2 cellular contexts compared by ENCODE assay signal in the genomic region with DNA sequence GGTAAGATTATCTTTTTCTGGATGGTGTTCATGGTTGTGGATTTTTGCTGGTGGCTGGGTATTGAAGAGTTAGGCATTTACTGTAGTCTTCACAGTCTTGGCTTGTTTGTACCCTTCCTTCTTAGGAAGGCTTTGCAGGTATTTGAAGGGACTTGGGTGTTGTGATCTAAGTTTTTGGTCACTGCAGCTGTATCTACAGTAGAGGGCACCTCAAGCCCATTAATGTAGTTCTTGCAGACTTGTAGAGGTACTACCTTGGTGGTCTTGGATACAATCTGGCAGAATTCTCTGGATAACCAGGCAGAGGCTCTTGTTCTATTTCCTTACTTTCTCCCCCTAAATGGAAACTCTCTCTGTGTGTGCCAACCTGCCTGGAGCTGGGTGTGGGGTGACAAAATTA.
TF ChIP-seq lines count a peak whose summit lies in the region.

No MANE protein-coding gene starts in this region.

TF ChIP-seq in GM23338, 12 proteins besides CTCF, POLR2A, EP300 and RAD21 (continued from another document):
- TF ChIP-seq, protein P1, sequence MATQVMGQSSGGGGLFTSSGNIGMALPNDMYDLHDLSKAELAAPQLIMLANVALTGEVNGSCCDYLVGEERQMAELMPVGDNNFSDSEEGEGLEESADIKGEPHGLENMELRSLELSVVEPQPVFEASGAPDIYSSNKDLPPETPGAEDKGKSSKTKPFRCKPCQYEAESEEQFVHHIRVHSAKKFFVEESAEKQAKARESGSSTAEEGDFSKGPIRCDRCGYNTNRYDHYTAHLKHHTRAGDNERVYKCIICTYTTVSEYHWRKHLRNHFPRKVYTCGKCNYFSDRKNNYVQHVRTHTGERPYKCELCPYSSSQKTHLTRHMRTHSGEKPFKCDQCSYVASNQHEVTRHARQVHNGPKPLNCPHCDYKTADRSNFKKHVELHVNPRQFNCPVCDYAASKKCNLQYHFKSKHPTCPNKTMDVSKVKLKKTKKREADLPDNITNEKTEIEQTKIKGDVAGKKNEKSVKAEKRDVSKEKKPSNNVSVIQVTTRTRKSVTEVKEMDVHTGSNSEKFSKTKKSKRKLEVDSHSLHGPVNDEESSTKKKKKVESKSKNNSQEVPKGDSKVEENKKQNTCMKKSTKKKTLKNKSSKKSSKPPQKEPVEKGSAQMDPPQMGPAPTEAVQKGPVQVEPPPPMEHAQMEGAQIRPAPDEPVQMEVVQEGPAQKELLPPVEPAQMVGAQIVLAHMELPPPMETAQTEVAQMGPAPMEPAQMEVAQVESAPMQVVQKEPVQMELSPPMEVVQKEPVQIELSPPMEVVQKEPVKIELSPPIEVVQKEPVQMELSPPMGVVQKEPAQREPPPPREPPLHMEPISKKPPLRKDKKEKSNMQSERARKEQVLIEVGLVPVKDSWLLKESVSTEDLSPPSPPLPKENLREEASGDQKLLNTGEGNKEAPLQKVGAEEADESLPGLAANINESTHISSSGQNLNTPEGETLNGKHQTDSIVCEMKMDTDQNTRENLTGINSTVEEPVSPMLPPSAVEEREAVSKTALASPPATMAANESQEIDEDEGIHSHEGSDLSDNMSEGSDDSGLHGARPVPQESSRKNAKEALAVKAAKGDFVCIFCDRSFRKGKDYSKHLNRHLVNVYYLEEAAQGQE (IDR thresholded peaks at IDR 0.05; ENCODE audit: unreplicated experiment), result no peak
- TF ChIP-seq NANOG (IDR thresholded peaks at IDR 0.05; ENCODE audit: borderline replicate concordance) (no peak), EZH2 (IDR thresholded peaks at IDR 0.05; ENCODE audit: low read depth, unreplicated experiment) (no peak), ZNF331 (CRISPR knock-in tag; IDR thresholded peaks at IDR 0.05; ENCODE audit: low read depth) (no peak), CREB1 (CRISPR knock-in tag; IDR thresholded peaks at IDR 0.05; ENCODE audit: low read depth) (no peak), STAT1 (IDR thresholded peaks at IDR 0.05; ENCODE audit: unreplicated experiment) (no peak)
- TF ChIP-seq, protein P2, sequence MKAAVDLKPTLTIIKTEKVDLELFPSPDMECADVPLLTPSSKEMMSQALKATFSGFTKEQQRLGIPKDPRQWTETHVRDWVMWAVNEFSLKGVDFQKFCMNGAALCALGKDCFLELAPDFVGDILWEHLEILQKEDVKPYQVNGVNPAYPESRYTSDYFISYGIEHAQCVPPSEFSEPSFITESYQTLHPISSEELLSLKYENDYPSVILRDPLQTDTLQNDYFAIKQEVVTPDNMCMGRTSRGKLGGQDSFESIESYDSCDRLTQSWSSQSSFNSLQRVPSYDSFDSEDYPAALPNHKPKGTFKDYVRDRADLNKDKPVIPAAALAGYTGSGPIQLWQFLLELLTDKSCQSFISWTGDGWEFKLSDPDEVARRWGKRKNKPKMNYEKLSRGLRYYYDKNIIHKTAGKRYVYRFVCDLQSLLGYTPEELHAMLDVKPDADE (IDR thresholded peaks at IDR 0.05), result no peak
- TF ChIP-seq, protein P3, sequence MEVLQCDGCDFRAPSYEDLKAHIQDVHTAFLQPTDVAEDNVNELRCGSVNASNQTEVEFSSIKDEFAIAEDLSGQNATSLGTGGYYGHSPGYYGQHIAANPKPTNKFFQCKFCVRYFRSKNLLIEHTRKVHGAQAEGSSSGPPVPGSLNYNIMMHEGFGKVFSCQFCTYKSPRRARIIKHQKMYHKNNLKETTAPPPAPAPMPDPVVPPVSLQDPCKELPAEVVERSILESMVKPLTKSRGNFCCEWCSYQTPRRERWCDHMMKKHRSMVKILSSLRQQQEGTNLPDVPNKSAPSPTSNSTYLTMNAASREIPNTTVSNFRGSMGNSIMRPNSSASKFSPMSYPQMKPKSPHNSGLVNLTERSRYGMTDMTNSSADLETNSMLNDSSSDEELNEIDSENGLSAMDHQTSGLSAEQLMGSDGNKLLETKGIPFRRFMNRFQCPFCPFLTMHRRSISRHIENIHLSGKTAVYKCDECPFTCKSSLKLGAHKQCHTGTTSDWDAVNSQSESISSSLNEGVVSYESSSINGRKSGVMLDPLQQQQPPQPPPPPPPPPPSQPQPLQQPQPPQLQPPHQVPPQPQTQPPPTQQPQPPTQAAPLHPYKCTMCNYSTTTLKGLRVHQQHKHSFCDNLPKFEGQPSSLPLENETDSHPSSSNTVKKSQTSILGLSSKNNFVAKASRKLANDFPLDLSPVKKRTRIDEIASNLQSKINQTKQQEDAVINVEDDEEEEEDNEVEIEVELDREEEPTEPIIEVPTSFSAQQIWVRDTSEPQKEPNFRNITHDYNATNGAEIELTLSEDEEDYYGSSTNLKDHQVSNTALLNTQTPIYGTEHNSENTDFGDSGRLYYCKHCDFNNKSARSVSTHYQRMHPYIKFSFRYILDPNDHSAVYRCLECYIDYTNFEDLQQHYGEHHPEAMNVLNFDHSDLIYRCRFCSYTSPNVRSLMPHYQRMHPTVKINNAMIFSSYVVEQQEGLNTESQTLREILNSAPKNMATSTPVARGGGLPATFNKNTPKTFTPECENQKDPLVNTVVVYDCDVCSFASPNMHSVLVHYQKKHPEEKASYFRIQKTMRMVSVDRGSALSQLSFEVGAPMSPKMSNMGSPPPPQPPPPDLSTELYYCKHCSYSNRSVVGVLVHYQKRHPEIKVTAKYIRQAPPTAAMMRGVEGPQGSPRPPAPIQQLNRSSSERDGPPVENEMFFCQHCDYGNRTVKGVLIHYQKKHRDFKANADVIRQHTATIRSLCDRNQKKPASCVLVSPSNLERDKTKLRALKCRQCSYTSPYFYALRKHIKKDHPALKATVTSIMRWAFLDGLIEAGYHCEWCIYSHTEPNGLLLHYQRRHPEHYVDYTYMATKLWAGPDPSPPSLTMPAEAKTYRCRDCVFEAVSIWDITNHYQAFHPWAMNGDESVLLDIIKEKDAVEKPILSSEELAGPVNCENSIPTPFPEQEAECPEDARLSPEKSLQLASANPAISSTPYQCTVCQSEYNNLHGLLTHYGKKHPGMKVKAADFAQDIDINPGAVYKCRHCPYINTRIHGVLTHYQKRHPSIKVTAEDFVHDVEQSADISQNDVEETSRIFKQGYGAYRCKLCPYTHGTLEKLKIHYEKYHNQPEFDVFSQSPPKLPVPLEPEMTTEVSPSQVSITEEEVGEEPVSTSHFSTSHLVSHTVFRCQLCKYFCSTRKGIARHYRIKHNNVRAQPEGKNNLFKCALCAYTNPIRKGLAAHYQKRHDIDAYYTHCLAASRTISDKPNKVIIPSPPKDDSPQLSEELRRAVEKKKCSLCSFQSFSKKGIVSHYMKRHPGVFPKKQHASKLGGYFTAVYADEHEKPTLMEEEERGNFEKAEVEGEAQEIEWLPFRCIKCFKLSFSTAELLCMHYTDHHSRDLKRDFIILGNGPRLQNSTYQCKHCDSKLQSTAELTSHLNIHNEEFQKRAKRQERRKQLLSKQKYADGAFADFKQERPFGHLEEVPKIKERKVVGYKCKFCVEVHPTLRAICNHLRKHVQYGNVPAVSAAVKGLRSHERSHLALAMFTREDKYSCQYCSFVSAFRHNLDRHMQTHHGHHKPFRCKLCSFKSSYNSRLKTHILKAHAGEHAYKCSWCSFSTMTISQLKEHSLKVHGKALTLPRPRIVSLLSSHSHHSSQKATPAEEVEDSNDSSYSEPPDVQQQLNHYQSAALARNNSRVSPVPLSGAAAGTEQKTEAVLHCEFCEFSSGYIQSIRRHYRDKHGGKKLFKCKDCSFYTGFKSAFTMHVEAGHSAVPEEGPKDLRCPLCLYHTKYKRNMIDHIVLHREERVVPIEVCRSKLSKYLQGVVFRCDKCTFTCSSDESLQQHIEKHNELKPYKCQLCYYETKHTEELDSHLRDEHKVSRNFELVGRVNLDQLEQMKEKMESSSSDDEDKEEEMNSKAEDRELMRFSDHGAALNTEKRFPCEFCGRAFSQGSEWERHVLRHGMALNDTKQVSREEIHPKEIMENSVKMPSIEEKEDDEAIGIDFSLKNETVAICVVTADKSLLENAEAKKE (CRISPR knock-in tag; IDR thresholded peaks at IDR 0.05), result no peak

TF ChIP-seq in SK-N-SH, 30 proteins besides CTCF, POLR2A, EP300 and RAD21 (continued from another document):
- TF ChIP-seq, protein P4, sequence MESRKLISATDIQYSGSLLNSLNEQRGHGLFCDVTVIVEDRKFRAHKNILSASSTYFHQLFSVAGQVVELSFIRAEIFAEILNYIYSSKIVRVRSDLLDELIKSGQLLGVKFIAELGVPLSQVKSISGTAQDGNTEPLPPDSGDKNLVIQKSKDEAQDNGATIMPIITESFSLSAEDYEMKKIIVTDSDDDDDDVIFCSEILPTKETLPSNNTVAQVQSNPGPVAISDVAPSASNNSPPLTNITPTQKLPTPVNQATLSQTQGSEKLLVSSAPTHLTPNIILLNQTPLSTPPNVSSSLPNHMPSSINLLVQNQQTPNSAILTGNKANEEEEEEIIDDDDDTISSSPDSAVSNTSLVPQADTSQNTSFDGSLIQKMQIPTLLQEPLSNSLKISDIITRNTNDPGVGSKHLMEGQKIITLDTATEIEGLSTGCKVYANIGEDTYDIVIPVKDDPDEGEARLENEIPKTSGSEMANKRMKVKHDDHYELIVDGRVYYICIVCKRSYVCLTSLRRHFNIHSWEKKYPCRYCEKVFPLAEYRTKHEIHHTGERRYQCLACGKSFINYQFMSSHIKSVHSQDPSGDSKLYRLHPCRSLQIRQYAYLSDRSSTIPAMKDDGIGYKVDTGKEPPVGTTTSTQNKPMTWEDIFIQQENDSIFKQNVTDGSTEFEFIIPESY (IDR thresholded peaks at IDR 0.05; ENCODE audit: borderline replicate concordance, low read depth), result no peak
- TF ChIP-seq, protein P5, sequence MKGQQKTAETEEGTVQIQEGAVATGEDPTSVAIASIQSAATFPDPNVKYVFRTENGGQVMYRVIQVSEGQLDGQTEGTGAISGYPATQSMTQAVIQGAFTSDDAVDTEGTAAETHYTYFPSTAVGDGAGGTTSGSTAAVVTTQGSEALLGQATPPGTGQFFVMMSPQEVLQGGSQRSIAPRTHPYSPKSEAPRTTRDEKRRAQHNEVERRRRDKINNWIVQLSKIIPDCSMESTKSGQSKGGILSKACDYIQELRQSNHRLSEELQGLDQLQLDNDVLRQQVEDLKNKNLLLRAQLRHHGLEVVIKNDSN (IDR thresholded peaks at IDR 0.05; ENCODE audit: borderline replicate concordance, low read depth), result no peak
- TF ChIP-seq GABPA (IDR thresholded peaks at IDR 0.05; ENCODE audit: low read depth) (no peak), JUND (IDR thresholded peaks at IDR 0.05) (no peak)
